ENCODE assay signal across 2 cellular contexts in genomic region chr17:50053654-50053960, GRCh38.
A peak's percentile ranks its signal among the peaks of the same experiment; 100 is the strongest.
TF ChIP-seq lines count a peak whose summit lies in the region.

No MANE protein-coding gene starts in this region.

TF ChIP-seq in A549, 52 proteins besides CTCF, POLR2A, EP300 and RAD21:
- TF ChIP-seq GATA3 (IDR thresholded peaks at IDR 0.05; ENCODE audit: borderline replicate concordance): no peak
- no peak for TF ChIP-seq KDM1A (IDR thresholded peaks at IDR 0.05; ENCODE audit: low read depth)

TF ChIP-seq in IMR-90, 13 proteins besides CTCF, POLR2A, EP300 and RAD21:
- TF ChIP-seq FOS (IDR thresholded peaks at IDR 0.05; ENCODE audit: low read depth, low read length) (no peak), RCOR1 (IDR thresholded peaks at IDR 0.05; ENCODE audit: insufficient replicate concordance, low read length) (peak; percentile 38)
